In genomic region chr1:113972954-113973353, GRCh38 we compare ENCODE assay signal across 18 cellular contexts. TPM values are rescaled to one million over a fixed set of nuclear protein-coding genes. Genes with fewer than 3 reads are reported as not detected.
DNase-seq lines count a peak whose midpoint lies in the region; ATAC-seq and TF ChIP-seq lines count a peak whose summit lies in the region.
"Had no signal": no experiment of that assay in that cellular context is flagged by ENCODE, and none has a peak within 500 bp of the region (broad histone marks: within the 10 kb centered on the region; RNA-seq: fewer than 3 reads in every experiment).

No MANE protein-coding gene starts in this region.

- intact Hi-C loops in right cardiac atrium (cut with DNase I), result no loop called here
- intact Hi-C loops in Right ventricle myocardium inferior (cut with DNase I), result no loop called here
- intact Hi-C loops in dendritic cell treated with granulocyte-macrophage colony-stimulating factor and Interleukin-4, amounts not matched to agents 40 ng/mL and 50 ng/mL, for 4 days (cut with micrococcal nuclease), result loop anchor here (10.0 kb wide), 1 partner anchor 452 kb away; no protein-coding TSS in a partner anchor

- no peaks in the 10 kb centered on the region for H3K27me3 ChIP-seq in right cardiac atrium (ENCODE audit: control insufficient read depth, insufficient read depth)
- H3K27me3 ChIP-seq in neutrophil, result no peaks in the 10 kb centered on the region

- H3K27ac Mint-ChIP-seq in dendritic cell treated with granulocyte-macrophage colony-stimulating factor and Interleukin-4, amounts not matched to agents 40 ng/mL and 50 ng/mL, for 4 days, result peak overlapping the region; percentile 4

- DNase-seq in right cardiac atrium, result peak in 1 of 3 donors; percentile 53
- DNase-seq in Right ventricle myocardium inferior (ENCODE audit: missing footprints), result no peak
- DNase-seq in stimulated activated CD8-positive, alpha-beta memory T cell treated with anti-CD3 and anti-CD28 coated beads, Interleukin-4, amount 100 ng/mL, for 48 hours, result no peak
- no peak for DNase-seq in omental fat pad (ENCODE audit: low spot score)
- DNase-seq: GOT3, NCI-H1436, NCI-H1930, NCI-H226, NCI-H524 treated with DMSO at 0.1 percent for 48 hours, PC-3, RPMI8226, SIG-M5 had no signal

- no peaks in the 10 kb centered on the region for H3K9me3 Mint-ChIP-seq in dendritic cell treated with granulocyte-macrophage colony-stimulating factor and Interleukin-4, amounts not matched to agents 40 ng/mL and 50 ng/mL, for 4 days

- peak; percentile 20 to 25 for ATAC-seq in right cardiac atrium
- ATAC-seq in Right ventricle myocardium inferior, result no peak
- no peak for ATAC-seq in GM19395 (IDR thresholded peaks at IDR 0.05; ENCODE audit: unreplicated experiment)
- ATAC-seq in omental fat pad (ENCODE audit: low FRiP score), result no peak
- ATAC-seq: A549, HCT116, PC-3 had no signal

- H3K9me3 ChIP-seq in right cardiac atrium (ENCODE audit: control insufficient read depth, low read length), result no peaks in the 10 kb centered on the region
- no peaks in the 10 kb centered on the region for H3K9me3 ChIP-seq in neutrophil
- H3K9me3 ChIP-seq: A549 had no signal

- H3K4me1 Mint-ChIP-seq in dendritic cell treated with granulocyte-macrophage colony-stimulating factor and Interleukin-4, amounts not matched to agents 40 ng/mL and 50 ng/mL, for 4 days (ENCODE audit: low read depth), result peaks cover 22% of the 10 kb centered on the region

- no peak for TF ChIP-seq CTCF in neutrophil (IDR thresholded peaks at IDR 0.05)
- TF ChIP-seq CTCF in omental fat pad (IDR thresholded peaks at IDR 0.05), result no peak

- H3K27me3 Mint-ChIP-seq in dendritic cell treated with granulocyte-macrophage colony-stimulating factor and Interleukin-4, amounts not matched to agents 40 ng/mL and 50 ng/mL, for 4 days, result no peaks in the 10 kb centered on the region

- no peak overlapping the region for H3K4me3 Mint-ChIP-seq in dendritic cell treated with granulocyte-macrophage colony-stimulating factor and Interleukin-4, amounts not matched to agents 40 ng/mL and 50 ng/mL, for 4 days

- H3K4me3 ChIP-seq in right cardiac atrium (ENCODE audit: low read length), result no peak overlapping the region
- no peak overlapping the region for H3K4me3 ChIP-seq in neutrophil (ENCODE audit: low read depth in 1 of 2, low read length in 1 of 2)
- H3K4me3 ChIP-seq: A549 had no signal

- H3K27ac ChIP-seq in right cardiac atrium (ENCODE audit: low read length), result no peak overlapping the region
- H3K27ac ChIP-seq in neutrophil, result peak overlapping the region; percentile 83
- H3K27ac ChIP-seq: A549, KMS-11 had no signal

- H3K4me1 ChIP-seq in right cardiac atrium (ENCODE audit: control insufficient read depth, insufficient read depth, low read length) (peaks cover 4% of the 10 kb centered on the region), neutrophil (ENCODE audit: control insufficient read depth in 1 of 2, insufficient read depth in 1 of 2, low read depth in 1 of 2, low read length in 1 of 2) (peaks cover 27 to 38% of the 10 kb centered on the region in 2 experiments)
- H3K4me1 ChIP-seq: A549 had no signal

- H3K36me3 Mint-ChIP-seq in dendritic cell treated with granulocyte-macrophage colony-stimulating factor and Interleukin-4, amounts not matched to agents 40 ng/mL and 50 ng/mL, for 4 days (ENCODE audit: low read depth), result peaks cover 79% of the 10 kb centered on the region

- peaks cover 75% of the 10 kb centered on the region for H3K36me3 ChIP-seq in neutrophil

- 88% methylated on average over 9 of the region's 9 CpGs for WGBS in right cardiac atrium

RNA-seq across cellular contexts. Expression of gene OLFML3, which starts 6.3 kb away (rescaled TPM):
- 10 to 100 TPM; 25.8 to 33.9 (median 31.6) TPM for total RNA-seq in right cardiac atrium
- polyA plus RNA-seq in right cardiac atrium, result 27.5 TPM
- total RNA-seq in Right ventricle myocardium inferior, result 13.8 TPM
- 100 to 1,000 TPM in 2 of 4 donors, 10 to 100 TPM in 2; 54.4 to 173 (median 90.6) TPM for total RNA-seq in omental fat pad

RNA-seq across cellular contexts. Expression of gene HIPK1, which starts 43.8 kb away (rescaled TPM):
- total RNA-seq in right cardiac atrium (10 to 100 TPM; 56.1 to 98.7 (median 62.8) TPM), Right ventricle myocardium inferior (50.3 TPM), omental fat pad (10 to 100 TPM; 49.6 to 64.6 (median 57.7) TPM)
- polyA plus RNA-seq in right cardiac atrium, result 14.4 TPM

Comparison
In these comparisons a context has a peak if more than half of its experiments do, and no peak if none do; other contexts are left out.
1. ATAC-seq: peak in right cardiac atrium (2 of 2); none in Right ventricle myocardium inferior (single experiment), GM19395 (single experiment) and omental fat pad (single experiment).